1 cellular context compared by ENCODE assay signal in genomic region chrX:18668468-18668867, GRCh38.
TF ChIP-seq lines count a peak whose summit lies in the region.

No MANE protein-coding gene starts in this region.

TF ChIP-seq in GM12878, 131 proteins besides CTCF, POLR2A, EP300 and RAD21 (continued from another document and continues in another):
- TF ChIP-seq ZBTB4 (CRISPR knock-in tag; IDR thresholded peaks at IDR 0.05) (no peak), KAT2A (conservative IDR thresholded peaks at IDR 0.05; ENCODE audit: control insufficient read depth, low read depth, low read length) (no peak), MEF2A (IDR thresholded peaks at IDR 0.05; ENCODE audit: insufficient read depth, low read depth, low read length) (peak; percentile 88), ZNF687 (IDR thresholded peaks at IDR 0.05) (peak; percentile 65), KLF5 (IDR thresholded peaks at IDR 0.05; ENCODE audit: partially characterized antibody) (no peak), SIX5 (IDR thresholded peaks at IDR 0.05; ENCODE audit: low read depth, low read length, severe bottlenecking) (no peak), CHD2 (IDR thresholded peaks at IDR 0.05; ENCODE audit: borderline replicate concordance, low read depth, low read length) (no peak), CHD4 (IDR thresholded peaks at IDR 0.05) (no peak), ZNF274 (IDR thresholded peaks at IDR 0.05; ENCODE audit: insufficient read depth, insufficient read length) (no peak), ATF7 (IDR thresholded peaks at IDR 0.05; ENCODE audit: low read depth) (no peak), IKZF2 (IDR thresholded peaks at IDR 0.05) (peak in 1 of 2 experiments; percentile 24; a peak in 1 of 4 replicates), NFIC (IDR thresholded peaks at IDR 0.05; ENCODE audit: low read depth, low read length) (peak; percentile 49; the same call in 1 of the 2 replicates), POU2F2 (IDR thresholded peaks at IDR 0.05; ENCODE audit: borderline replicate concordance, low read depth, low read length) (no peak), HDAC6 (IDR thresholded peaks at IDR 0.05; ENCODE audit: unreplicated experiment) (no peak), FOXM1 (IDR thresholded peaks at IDR 0.05; ENCODE audit: low read depth, low read length) (peak; percentile 38; the same call in 1 of the 2 replicates), MYC (IDR thresholded peaks at IDR 0.05; ENCODE audit: insufficient read depth, insufficient read length, insufficient replicate concordance, low read length, severe bottlenecking) (no peak), GATAD2B (conservative IDR thresholded peaks at IDR 0.05; ENCODE audit: low read depth) (no peak), NR2C2 (IDR thresholded peaks at IDR 0.05; ENCODE audit: borderline replicate concordance, control insufficient read depth, insufficient read length, low read depth) (no peak), YY1 (IDR thresholded peaks at IDR 0.05; ENCODE audit: low read depth, low read length) (0 out of 2 replicates have a peak, but pooled peaks have one; percentile 16), RCOR1 (conservative IDR thresholded peaks at IDR 0.05; ENCODE audit: low read depth, low read length) (no peak), SP1 (IDR thresholded peaks at IDR 0.05; ENCODE audit: low read depth, low read length) (no peak), IRF3 (IDR thresholded peaks at IDR 0.05) (no peak), JUND (IDR thresholded peaks at IDR 0.05; ENCODE audit: low read depth, low read length) (no peak), ESRRA (IDR thresholded peaks at IDR 0.05; ENCODE audit: low read length) (no peak), HSF1 (IDR thresholded peaks at IDR 0.05; ENCODE audit: low read depth, low read length) (no peak), FOS (IDR thresholded peaks at IDR 0.05; ENCODE audit: borderline replicate concordance, extremely low read depth, insufficient read length) (no peak), ZNF384 (IDR thresholded peaks at IDR 0.05; ENCODE audit: borderline replicate concordance, low read depth, low read length) (no peak), BHLHE40 (IDR thresholded peaks at IDR 0.05; ENCODE audit: borderline replicate concordance in 1 of 2, low read depth in 2 of 2, low read length in 1 of 2) (peak; percentile 33 to 42; a peak in 1 of 4 replicates), RELB (IDR thresholded peaks at IDR 0.05; ENCODE audit: low read depth) (no peak), BACH1 (IDR thresholded peaks at IDR 0.05; ENCODE audit: borderline replicate concordance) (no peak), MEF2B (IDR thresholded peaks at IDR 0.05; ENCODE audit: partially characterized antibody, poor library complexity, severe bottlenecking) (peak; percentile 94), SREBF2 (IDR thresholded peaks at IDR 0.05; ENCODE audit: low read length) (no peak), BRCA1 (IDR thresholded peaks at IDR 0.05; ENCODE audit: low read depth, low read length) (no peak), TARDBP (IDR thresholded peaks at IDR 0.05; ENCODE audit: borderline replicate concordance) (no peak), BCL3 (IDR thresholded peaks at IDR 0.05; ENCODE audit: borderline replicate concordance, insufficient read depth, low read depth, low read length, poor library complexity, severe bottlenecking) (peak; percentile 64)
- TF ChIP-seq, protein P1, sequence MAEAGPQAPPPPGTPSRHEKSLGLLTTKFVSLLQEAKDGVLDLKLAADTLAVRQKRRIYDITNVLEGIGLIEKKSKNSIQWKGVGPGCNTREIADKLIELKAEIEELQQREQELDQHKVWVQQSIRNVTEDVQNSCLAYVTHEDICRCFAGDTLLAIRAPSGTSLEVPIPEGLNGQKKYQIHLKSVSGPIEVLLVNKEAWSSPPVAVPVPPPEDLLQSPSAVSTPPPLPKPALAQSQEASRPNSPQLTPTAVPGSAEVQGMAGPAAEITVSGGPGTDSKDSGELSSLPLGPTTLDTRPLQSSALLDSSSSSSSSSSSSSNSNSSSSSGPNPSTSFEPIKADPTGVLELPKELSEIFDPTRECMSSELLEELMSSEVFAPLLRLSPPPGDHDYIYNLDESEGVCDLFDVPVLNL (IDR thresholded peaks at IDR 0.05; ENCODE audit: low read depth, low read length), result no peak
- TF ChIP-seq, protein P2, sequence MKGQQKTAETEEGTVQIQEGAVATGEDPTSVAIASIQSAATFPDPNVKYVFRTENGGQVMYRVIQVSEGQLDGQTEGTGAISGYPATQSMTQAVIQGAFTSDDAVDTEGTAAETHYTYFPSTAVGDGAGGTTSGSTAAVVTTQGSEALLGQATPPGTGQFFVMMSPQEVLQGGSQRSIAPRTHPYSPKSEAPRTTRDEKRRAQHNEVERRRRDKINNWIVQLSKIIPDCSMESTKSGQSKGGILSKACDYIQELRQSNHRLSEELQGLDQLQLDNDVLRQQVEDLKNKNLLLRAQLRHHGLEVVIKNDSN (IDR thresholded peaks at IDR 0.05; ENCODE audit: borderline replicate concordance, extremely low read length, insufficient read depth, low read depth, low read length), result no peak
- TF ChIP-seq, protein P3, sequence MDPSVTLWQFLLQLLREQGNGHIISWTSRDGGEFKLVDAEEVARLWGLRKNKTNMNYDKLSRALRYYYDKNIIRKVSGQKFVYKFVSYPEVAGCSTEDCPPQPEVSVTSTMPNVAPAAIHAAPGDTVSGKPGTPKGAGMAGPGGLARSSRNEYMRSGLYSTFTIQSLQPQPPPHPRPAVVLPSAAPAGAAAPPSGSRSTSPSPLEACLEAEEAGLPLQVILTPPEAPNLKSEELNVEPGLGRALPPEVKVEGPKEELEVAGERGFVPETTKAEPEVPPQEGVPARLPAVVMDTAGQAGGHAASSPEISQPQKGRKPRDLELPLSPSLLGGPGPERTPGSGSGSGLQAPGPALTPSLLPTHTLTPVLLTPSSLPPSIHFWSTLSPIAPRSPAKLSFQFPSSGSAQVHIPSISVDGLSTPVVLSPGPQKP (IDR thresholded peaks at IDR 0.05; ENCODE audit: low read depth, low read length), result no peak
- TF ChIP-seq, protein P4, sequence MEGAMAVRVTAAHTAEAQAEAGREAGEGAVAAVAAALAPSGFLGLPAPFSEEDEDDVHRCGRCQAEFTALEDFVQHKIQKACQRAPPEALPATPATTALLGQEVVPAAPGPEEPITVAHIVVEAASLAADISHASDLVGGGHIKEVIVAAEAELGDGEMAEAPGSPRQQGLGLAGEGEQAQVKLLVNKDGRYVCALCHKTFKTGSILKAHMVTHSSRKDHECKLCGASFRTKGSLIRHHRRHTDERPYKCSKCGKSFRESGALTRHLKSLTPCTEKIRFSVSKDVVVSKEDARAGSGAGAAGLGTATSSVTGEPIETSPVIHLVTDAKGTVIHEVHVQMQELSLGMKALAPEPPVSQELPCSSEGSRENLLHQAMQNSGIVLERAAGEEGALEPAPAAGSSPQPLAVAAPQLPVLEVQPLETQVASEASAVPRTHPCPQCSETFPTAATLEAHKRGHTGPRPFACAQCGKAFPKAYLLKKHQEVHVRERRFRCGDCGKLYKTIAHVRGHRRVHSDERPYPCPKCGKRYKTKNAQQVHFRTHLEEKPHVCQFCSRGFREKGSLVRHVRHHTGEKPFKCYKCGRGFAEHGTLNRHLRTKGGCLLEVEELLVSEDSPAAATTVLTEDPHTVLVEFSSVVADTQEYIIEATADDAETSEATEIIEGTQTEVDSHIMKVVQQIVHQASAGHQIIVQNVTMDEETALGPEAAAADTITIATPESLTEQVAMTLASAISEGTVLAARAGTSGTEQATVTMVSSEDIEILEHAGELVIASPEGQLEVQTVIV (IDR thresholded peaks at IDR 0.05; ENCODE audit: borderline replicate concordance, partially characterized antibody), result no peak
